In the genomic region with DNA sequence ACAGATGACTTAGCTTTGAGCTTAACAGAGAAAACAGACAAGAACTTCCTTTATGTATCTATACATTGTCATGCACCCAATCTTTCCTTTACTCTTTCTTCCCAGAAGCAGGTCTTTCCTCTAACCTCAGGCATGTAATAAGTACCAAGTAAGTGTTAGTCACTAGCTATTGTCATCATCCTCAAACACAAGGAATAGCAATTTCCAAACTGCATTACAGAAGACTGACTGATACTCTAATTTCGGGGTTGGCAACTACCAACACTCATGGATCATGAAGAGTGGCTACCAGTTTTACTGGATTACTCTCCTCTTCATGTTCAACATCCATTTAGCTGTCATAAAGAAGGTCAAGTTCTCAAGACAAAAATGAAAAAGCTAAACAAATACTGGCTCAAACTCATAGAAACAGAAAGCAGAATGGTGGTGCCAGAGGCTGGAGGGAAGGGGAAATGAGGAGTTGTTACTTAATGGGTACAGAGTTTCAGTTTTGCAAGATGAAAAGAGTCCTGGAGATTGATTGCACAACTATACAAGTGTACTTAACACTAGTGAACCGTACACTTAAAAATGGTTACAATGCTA, we compare ENCODE assay signal across 8 cellular contexts.
DNase-seq lines count a peak whose midpoint lies in the region; ATAC-seq, FAIRE-seq and TF ChIP-seq lines count a peak whose summit lies in the region.

No MANE protein-coding gene starts in this region.

- H3K79me2 ChIP-seq in hepatocyte = peaks cover 80% of the 10 kb centered on the region

- H3K36me3 ChIP-seq in hepatocyte (replicated peaks; ENCODE audit: insufficient read depth, low read depth) (no peaks in the 10 kb centered on the region), thoracic aorta (no peaks in the 10 kb centered on the region), kidney (ENCODE audit: control insufficient read depth in 1 of 2, insufficient read depth in 2 of 2, low read length in 2 of 2) (no peaks in the 10 kb centered on the region)

- WGBS in hepatocyte (ENCODE audit: low lambda C conversion rate, missing lambda C conversion rate) = 71% methylated on average over 2 of the region's 2 CpGs

- H3K4me1 Mint-ChIP-seq in activated naive CD4-positive, alpha-beta T cell treated with anti-CD3 and anti-CD28 coated beads, Interleukin-2, amount 50 U/mL, for 24 hours = peaks cover 70% of the 10 kb centered on the region
- H3K4me1 Mint-ChIP-seq in activated CD4-positive, alpha-beta memory T cell treated with anti-CD3 and anti-CD28 coated beads, Interleukin-2, amount 10 ng/mL, durations not matched to agents 7 days and 5 days = peaks cover 50% of the 10 kb centered on the region

- peaks cover 23% of the 10 kb centered on the region for H4K20me1 ChIP-seq in hepatocyte (ENCODE audit: insufficient read depth, poor library complexity, severe bottlenecking)

- H3K9me3 Mint-ChIP-seq in activated naive CD4-positive, alpha-beta T cell treated with anti-CD3 and anti-CD28 coated beads, Interleukin-2, amount 50 U/mL, for 24 hours = no peaks in the 10 kb centered on the region
- H3K9me3 Mint-ChIP-seq in activated CD4-positive, alpha-beta memory T cell treated with anti-CD3 and anti-CD28 coated beads, Interleukin-2, amount 10 ng/mL, durations not matched to agents 7 days and 5 days = no peaks in the 10 kb centered on the region

- H3K4me1 ChIP-seq in hepatocyte (ENCODE audit: insufficient read depth) (peaks cover 42% of the 10 kb centered on the region), thoracic aorta (ENCODE audit: control insufficient read depth in 1 of 2, low read depth in 2 of 2) (peaks cover 40 to 72% of the 10 kb centered on the region in 2 donors), kidney (ENCODE audit: control insufficient read depth in 1 of 2, insufficient read depth in 1 of 2, low read depth in 1 of 2, low read length in 2 of 2) (peaks cover 11 to 26% of the 10 kb centered on the region in 2 donors)

- H3K36me3 Mint-ChIP-seq in activated naive CD4-positive, alpha-beta T cell treated with anti-CD3 and anti-CD28 coated beads, Interleukin-2, amount 50 U/mL, for 24 hours = peaks cover 2% of the 10 kb centered on the region
- peaks cover 4% of the 10 kb centered on the region for H3K36me3 Mint-ChIP-seq in activated CD4-positive, alpha-beta memory T cell treated with anti-CD3 and anti-CD28 coated beads, Interleukin-2, amount 10 ng/mL, durations not matched to agents 7 days and 5 days (ENCODE audit: low read depth)

- H3K27me3 Mint-ChIP-seq in activated naive CD4-positive, alpha-beta T cell treated with anti-CD3 and anti-CD28 coated beads, Interleukin-2, amount 50 U/mL, for 24 hours = no peaks in the 10 kb centered on the region
- H3K27me3 Mint-ChIP-seq in activated CD4-positive, alpha-beta memory T cell treated with anti-CD3 and anti-CD28 coated beads, Interleukin-2, amount 10 ng/mL, durations not matched to agents 7 days and 5 days = no peaks in the 10 kb centered on the region

- CTCF ChIA-PET in activated CD4-positive, alpha-beta memory T cell treated with anti-CD3 and anti-CD28 coated beads, Interleukin-2, amount 10 ng/mL, durations not matched to agents 7 days and 5 days (lab: Charles Lee) = interaction anchor here (0.9 to 1.1 kb wide), 3 partner anchors 12 to 151 kb away, joined by 3 to 6 read pairs (median 5); no protein-coding TSS in a partner anchor

- no peak for DNase-seq in activated naive CD4-positive, alpha-beta T cell treated with Interleukin-2 at 50 U/mL for 16 hours
- DNase-seq in HPDE6-E6E7 (ENCODE audit: extremely low spot score) (peak; percentile 61), hepatocyte (ENCODE audit: low spot score) (no peak), thoracic aorta (ENCODE audit: low spot score) (no peak), kidney (no peak)
- no peak for DNase-seq in activated CD4-positive, alpha-beta memory T cell treated with anti-CD3 and anti-CD28 coated beads, Interleukin-2, amount 10 ng/mL, durations not matched to agents 7 days and 5 days
- no peak for DNase-seq in effector CD4-positive, alpha-beta T cell

- peak; percentile 53 for ATAC-seq in thoracic aorta (ENCODE audit: insufficient number of reproducible peaks, low FRiP score, low read depth)

- H3K4me2 ChIP-seq in hepatocyte = peak overlapping the region; percentile 27

- H3K9ac ChIP-seq in kidney (ENCODE audit: low read length in 2 of 2) = no peak overlapping the region

- no peaks in the 10 kb centered on the region for H3K9me3 ChIP-seq in hepatocyte (ENCODE audit: low read depth)
- no peaks in the 10 kb centered on the region for H3K9me3 ChIP-seq in thoracic aorta
- H3K9me3 ChIP-seq in kidney (ENCODE audit: control insufficient read depth in 1 of 2, low read length in 2 of 2) = no peaks in the 10 kb centered on the region

- TF ChIP-seq CTCF in hepatocyte (IDR thresholded peaks at IDR 0.05; ENCODE audit: poor library complexity) (no peak), thoracic aorta (IDR thresholded peaks at IDR 0.05) (no peak), kidney (IDR thresholded peaks at IDR 0.05; ENCODE audit: borderline replicate concordance, extremely low read depth, insufficient read depth) (no peak)

- H3K4me3 Mint-ChIP-seq in activated naive CD4-positive, alpha-beta T cell treated with anti-CD3 and anti-CD28 coated beads, Interleukin-2, amount 50 U/mL, for 24 hours = peak overlapping the region; percentile 53
- peak overlapping the region; percentile 17 for H3K4me3 Mint-ChIP-seq in activated CD4-positive, alpha-beta memory T cell treated with anti-CD3 and anti-CD28 coated beads, Interleukin-2, amount 10 ng/mL, durations not matched to agents 7 days and 5 days

- H3K27ac Mint-ChIP-seq in activated naive CD4-positive, alpha-beta T cell treated with anti-CD3 and anti-CD28 coated beads, Interleukin-2, amount 50 U/mL, for 24 hours = peak overlapping the region; percentile 1
- H3K27ac Mint-ChIP-seq in activated CD4-positive, alpha-beta memory T cell treated with anti-CD3 and anti-CD28 coated beads, Interleukin-2, amount 10 ng/mL, durations not matched to agents 7 days and 5 days = peak overlapping the region; percentile 31

- H3K4me3 ChIP-seq in hepatocyte (no peak overlapping the region), thoracic aorta (peak overlapping the region; percentile 49), kidney (ENCODE audit: low read length in 2 of 2) (no peak overlapping the region)

- peak overlapping the region; percentile 15 for H3K27ac ChIP-seq in hepatocyte
- H3K27ac ChIP-seq in thoracic aorta = peak overlapping the region in 1 of 2 donors; percentile 34
- no peak overlapping the region for H3K27ac ChIP-seq in kidney (ENCODE audit: low read depth in 2 of 2, low read length in 2 of 2)

- no peaks in the 10 kb centered on the region for H3K9me2 ChIP-seq in hepatocyte (replicated peaks; ENCODE audit: insufficient read depth)

- no peak for FAIRE-seq in kidney (lab: Jason Lieb, UNC)

- no peak overlapping the region for H2AFZ ChIP-seq in hepatocyte

- intact Hi-C loops in kidney (cut with DNase I) = no loop called here

- POLR2A ChIA-PET in activated CD4-positive, alpha-beta memory T cell treated with anti-CD3 and anti-CD28 coated beads, Interleukin-2, amount 10 ng/mL, durations not matched to agents 7 days and 5 days (lab: Charles Lee) = interaction anchor here (0.6 to 1.4 kb wide), 4 partner anchors 16 to 107 kb away, joined by 3 to 7 read pairs (median 4); no protein-coding TSS in a partner anchor

- no peaks in the 10 kb centered on the region for H3K27me3 ChIP-seq in hepatocyte
- H3K27me3 ChIP-seq in thoracic aorta (replicated peaks; ENCODE audit: insufficient read depth) = no peaks in the 10 kb centered on the region
